9 cellular contexts compared by ENCODE assay signal in genomic region chr9:20357207-20357503, GRCh38.
DNase-seq lines count a peak whose midpoint lies in the region; ATAC-seq and TF ChIP-seq lines count a peak whose summit lies in the region.
"Had no signal": no experiment of that assay in that cellular context is flagged by ENCODE, and none has a peak within 500 bp of the region (broad histone marks: within the 10 kb centered on the region; RNA-seq: fewer than 3 reads in every experiment).

No MANE protein-coding gene starts in this region.

- H3K9me3 Mint-ChIP-seq in activated T-cell treated with anti-CD3 and anti-CD28 coated beads, Interleukin-2, amount 50 U/mL, for 72 hours: no peaks in the 10 kb centered on the region
- H3K9me3 Mint-ChIP-seq in activated T-helper 17 cell treated with anti-CD3 and anti-CD28 coated beads, Interleukin-2, amount 50 U/mL, for 72 hours: no peaks in the 10 kb centered on the region

- H3K9me3 ChIP-seq in skeletal muscle satellite cell (replicated peaks; ENCODE audit: low read length) (no peaks in the 10 kb centered on the region), Peyer's patch (no peaks in the 10 kb centered on the region)
- H3K9me3 ChIP-seq: MG63 had no signal

- ATAC-seq in activated T-cell treated with anti-CD3 and anti-CD28 coated beads, Interleukin-2, amount 50 U/mL, for 72 hours (replicated peaks in 1 of 2): no peak
- ATAC-seq in activated T-helper 17 cell treated with anti-CD3 and anti-CD28 coated beads, Interleukin-2, amount 50 U/mL, for 72 hours (replicated peaks): no peak
- no peak for ATAC-seq in HG02678 (IDR thresholded peaks at IDR 0.05; ENCODE audit: unreplicated experiment)

- H3K36me3 ChIP-seq in skeletal muscle satellite cell (ENCODE audit: insufficient read depth, low read length) (peaks cover 4% of the 10 kb centered on the region), Peyer's patch (peaks cover 0 to 8% (median 0%) of the 10 kb centered on the region in 3 donors)
- H3K36me3 ChIP-seq: MG63 had no signal

- no peak for TF ChIP-seq CTCF in Peyer's patch (IDR thresholded peaks at IDR 0.05)

- peaks cover 7 to 11% of the 10 kb centered on the region in 2 donors for H3K36me3 Mint-ChIP-seq in activated T-cell treated with anti-CD3 and anti-CD28 coated beads, Interleukin-2, amount 50 U/mL, for 72 hours (ENCODE audit: insufficient read depth in 2 of 2)
- H3K36me3 Mint-ChIP-seq in activated T-helper 17 cell treated with anti-CD3 and anti-CD28 coated beads, Interleukin-2, amount 50 U/mL, for 72 hours (ENCODE audit: low read depth): peaks cover 67% of the 10 kb centered on the region

- H3K27me3 ChIP-seq in skeletal muscle satellite cell (ENCODE audit: control insufficient read depth, insufficient read depth, low read length) (no peaks in the 10 kb centered on the region), Peyer's patch (no peaks in the 10 kb centered on the region)
- H3K27me3 ChIP-seq: MG63 had no signal

- peaks cover 95% of the 10 kb centered on the region for H3K4me1 Mint-ChIP-seq in activated T-cell treated with anti-CD3 and anti-CD28 coated beads, Interleukin-2, amount 50 U/mL, for 72 hours (ENCODE audit: low read depth)
- peaks cover 28% of the 10 kb centered on the region for H3K4me1 Mint-ChIP-seq in activated T-helper 17 cell treated with anti-CD3 and anti-CD28 coated beads, Interleukin-2, amount 50 U/mL, for 72 hours

- H3K4me2 ChIP-seq in skeletal muscle satellite cell (ENCODE audit: low read length): peak overlapping the region; percentile 73

- H3K9ac ChIP-seq in skeletal muscle satellite cell (ENCODE audit: low read depth, low read length): peak overlapping the region; percentile 59

- H3K4me1 ChIP-seq in skeletal muscle satellite cell (ENCODE audit: control insufficient read depth, insufficient read depth, low read length) (peaks cover 55% of the 10 kb centered on the region), Peyer's patch (peaks cover 0 to 20% (median 0%) of the 10 kb centered on the region in 4 donors)

- DNase-seq in activated T-cell treated with anti-CD3 and anti-CD28 coated beads, Interleukin-2, amount 50 U/mL, for 72 hours: no peak
- no peak for DNase-seq in activated T-cell treated with anti-CD3 and anti-CD28 coated beads, Interleukin-2, amount 50 U/mL, for 1 hour
- peak; percentile 42 for DNase-seq in iris pigment epithelial cell (ENCODE audit: low read depth)
- no peak for DNase-seq in Peyer's patch
- DNase-seq in NCI-H187 (lab: John Stamatoyannopoulos, UW): no peak

- H3K4me3 ChIP-seq in skeletal muscle satellite cell (ENCODE audit: low read length): no peak overlapping the region
- no peak overlapping the region for H3K4me3 ChIP-seq in Peyer's patch

- no peak for TF ChIP-seq POLR2A in Peyer's patch (IDR thresholded peaks at IDR 0.05)

- no peaks in the 10 kb centered on the region for H3K27me3 Mint-ChIP-seq in activated T-cell treated with anti-CD3 and anti-CD28 coated beads, Interleukin-2, amount 50 U/mL, for 72 hours (ENCODE audit: low read depth)
- no peaks in the 10 kb centered on the region for H3K27me3 Mint-ChIP-seq in activated T-helper 17 cell treated with anti-CD3 and anti-CD28 coated beads, Interleukin-2, amount 50 U/mL, for 72 hours

- peak overlapping the region; percentile 19 for H3K27ac Mint-ChIP-seq in activated T-cell treated with anti-CD3 and anti-CD28 coated beads, Interleukin-2, amount 50 U/mL, for 72 hours
- H3K27ac Mint-ChIP-seq in activated T-helper 17 cell treated with anti-CD3 and anti-CD28 coated beads, Interleukin-2, amount 50 U/mL, for 72 hours: peak overlapping the region; percentile 81

- H3K27ac ChIP-seq in Peyer's patch: no peak overlapping the region

- H3K4me3 Mint-ChIP-seq in activated T-cell treated with anti-CD3 and anti-CD28 coated beads, Interleukin-2, amount 50 U/mL, for 72 hours: peak overlapping the region in 1 of 2 donors; percentile 21
- H3K4me3 Mint-ChIP-seq in activated T-helper 17 cell treated with anti-CD3 and anti-CD28 coated beads, Interleukin-2, amount 50 U/mL, for 72 hours: no peak overlapping the region
